21 cellular contexts compared by ENCODE assay signal in genomic region chr12:4216542-4216927, GRCh38. TPM values are rescaled to one million over a fixed set of nuclear protein-coding genes. Genes with fewer than 3 reads are reported as not detected.
A peak's percentile ranks its signal among the peaks of the same experiment; 100 is the strongest.
DNase-seq lines count a peak whose midpoint lies in the region; ATAC-seq, FAIRE-seq and TF ChIP-seq lines count a peak whose summit lies in the region.
"Had no signal": no experiment of that assay in that cellular context is flagged by ENCODE, and none has a peak within 500 bp of the region (broad histone marks: within the 10 kb centered on the region; RNA-seq: fewer than 3 reads in every experiment).

No MANE protein-coding gene starts in this region.

- H3K27ac Mint-ChIP-seq in activated naive CD4-positive, alpha-beta T cell treated with anti-CD3 and anti-CD28 coated beads for 36 hours, result peak overlapping the region; percentile 91
- peak overlapping the region; percentile 88 for H3K27ac Mint-ChIP-seq in central memory CD8-positive, alpha-beta T cell (ENCODE audit: low read depth)
- no peak overlapping the region for H3K27ac Mint-ChIP-seq in progenitor cell of endocrine pancreas
- H3K27ac Mint-ChIP-seq: activated T-helper 1 cell treated with anti-CD3 and anti-CD28 coated beads, Interleukin-12 subunit alpha, Interleukin-12 subunit beta, Interleukin-2, Interleukin-4 antibody, amounts not matched to agents 30 ng/mL and 10 ng/mL and 1 ng/mL, durations not matched to agents 14 hours and 24 hours and 36 hours had no signal

- CTCF ChIA-PET in activated naive CD4-positive, alpha-beta T cell treated with anti-CD3 and anti-CD28 coated beads for 36 hours (lab: Charles Lee), result interaction anchor here (0.7 to 2.8 kb wide), 14 partner anchors 11 to 221 kb away, joined by 3 to 23 read pairs (median 4); no protein-coding TSS in a partner anchor

- no peaks in the 10 kb centered on the region for H3K9me3 Mint-ChIP-seq in activated naive CD4-positive, alpha-beta T cell treated with anti-CD3 and anti-CD28 coated beads for 36 hours
- H3K9me3 Mint-ChIP-seq in central memory CD8-positive, alpha-beta T cell, result no peaks in the 10 kb centered on the region
- H3K9me3 Mint-ChIP-seq in progenitor cell of endocrine pancreas (ENCODE audit: low read depth), result peaks cover 4% of the 10 kb centered on the region
- H3K9me3 Mint-ChIP-seq: activated T-helper 1 cell treated with anti-CD3 and anti-CD28 coated beads, Interleukin-12 subunit alpha, Interleukin-12 subunit beta, Interleukin-2, Interleukin-4 antibody, amounts not matched to agents 30 ng/mL and 10 ng/mL and 1 ng/mL, durations not matched to agents 14 hours and 24 hours and 36 hours; naive thymus-derived CD8-positive, alpha-beta T cell had no signal

- H3K36me3 Mint-ChIP-seq in activated naive CD4-positive, alpha-beta T cell treated with anti-CD3 and anti-CD28 coated beads for 36 hours (ENCODE audit: low read depth), result no peaks in the 10 kb centered on the region
- H3K36me3 Mint-ChIP-seq in central memory CD8-positive, alpha-beta T cell (ENCODE audit: insufficient read depth), result peaks cover 5% of the 10 kb centered on the region
- H3K36me3 Mint-ChIP-seq in progenitor cell of endocrine pancreas (ENCODE audit: insufficient read depth), result no peaks in the 10 kb centered on the region
- H3K36me3 Mint-ChIP-seq: activated naive CD8-positive, alpha-beta T cell; naive thymus-derived CD8-positive, alpha-beta T cell had no signal

- peak; percentile 24 for FAIRE-seq in GM12892 (lab: Jason Lieb, UNC)
- FAIRE-seq in D721Med (lab: Jason Lieb, UNC), result no peak
- FAIRE-seq: islet of Langerhans had no signal

- H3K4me3 Mint-ChIP-seq in activated naive CD4-positive, alpha-beta T cell treated with anti-CD3 and anti-CD28 coated beads for 36 hours, result no peak overlapping the region
- H3K4me3 Mint-ChIP-seq in central memory CD8-positive, alpha-beta T cell, result peak overlapping the region; percentile 52
- H3K4me3 Mint-ChIP-seq in progenitor cell of endocrine pancreas (ENCODE audit: low read depth), result no peak overlapping the region
- H3K4me3 Mint-ChIP-seq: activated CD8-positive, alpha-beta memory T cell treated with anti-CD3 and anti-CD28 coated beads, Interleukin-2, amount 10 ng/mL, durations not matched to agents 7 days and 5 days; activated naive CD8-positive, alpha-beta T cell had no signal

- intact Hi-C loops in activated naive CD4-positive, alpha-beta T cell treated with anti-CD3 and anti-CD28 coated beads for 36 hours (cut with micrococcal nuclease), result loop anchor here (1.0 to 5.0 kb wide), 3 partner anchors 38 to 154 kb away; no protein-coding TSS in a partner anchor

- H3K4me1 Mint-ChIP-seq in activated naive CD4-positive, alpha-beta T cell treated with anti-CD3 and anti-CD28 coated beads for 36 hours (ENCODE audit: low read depth), result peaks cover 35% of the 10 kb centered on the region
- peaks cover 41% of the 10 kb centered on the region for H3K4me1 Mint-ChIP-seq in central memory CD8-positive, alpha-beta T cell
- H3K4me1 Mint-ChIP-seq in progenitor cell of endocrine pancreas (ENCODE audit: low read depth), result peaks cover 7% of the 10 kb centered on the region

- DNase-seq in activated naive CD4-positive, alpha-beta T cell treated with anti-CD3 and anti-CD28 coated beads for 36 hours, result no peak
- no peak for DNase-seq in activated naive CD4-positive, alpha-beta T cell (lab: John Stamatoyannopoulos, UW)
- DNase-seq in GM12892 (ENCODE audit: insufficient read length) (no peak), progenitor cell of endocrine pancreas (ENCODE audit: low spot score, unreplicated experiment) (peak; percentile 3), cerebellar nuclear complex (lab: John Stamatoyannopoulos, UW) (no peak), NCI-H128 (lab: John Stamatoyannopoulos, UW; ENCODE audit: unreplicated experiment) (no peak), D721Med (ENCODE audit: insufficient read length, low spot score) (no peak)
- peak in 1 of 2 donors; percentile 9 for DNase-seq in central memory CD8-positive, alpha-beta T cell (ENCODE audit: low spot score in 2 of 2)
- DNase-seq: activated CD8-positive, alpha-beta memory T cell treated with anti-CD3 and anti-CD28 coated beads, Interleukin-2, amount 10 ng/mL, durations not matched to agents 7 days and 5 days; C1 segment of cervical spinal cord; caudate nucleus; dermis blood vessel endothelial cell; midbrain; naive thymus-derived CD8-positive, alpha-beta T cell; NCI-H1417 treated with DMSO at 0.1 percent for 48 hours; NCI-H345; retina had no signal

- no peaks in the 10 kb centered on the region for H3K27me3 Mint-ChIP-seq in activated naive CD4-positive, alpha-beta T cell treated with anti-CD3 and anti-CD28 coated beads for 36 hours (ENCODE audit: low read depth)
- H3K27me3 Mint-ChIP-seq in central memory CD8-positive, alpha-beta T cell, result no peaks in the 10 kb centered on the region
- peaks cover 23% of the 10 kb centered on the region for H3K27me3 Mint-ChIP-seq in progenitor cell of endocrine pancreas
- H3K27me3 Mint-ChIP-seq: activated CD8-positive, alpha-beta memory T cell treated with anti-CD3 and anti-CD28 coated beads, Interleukin-2, amount 10 ng/mL, durations not matched to agents 7 days and 5 days; activated naive CD8-positive, alpha-beta T cell had no signal

- TF ChIP-seq CTCF in progenitor cell of endocrine pancreas (IDR thresholded peaks at IDR 0.05; ENCODE audit: unreplicated experiment) (no peak), D721Med (IDR thresholded peaks at IDR 0.05; ENCODE audit: insufficient read depth, missing control alignments) (no peak)

- TF ChIP-seq POLR2A in GM12892 (IDR thresholded peaks at IDR 0.05; ENCODE audit: low read depth, low read length), result no peak

- ATAC-seq in central memory CD8-positive, alpha-beta T cell (replicated peaks; ENCODE audit: extremely low read depth, poor library complexity, severe bottlenecking), result no peak

RNA-seq across cellular contexts. Expression of gene CCND2, which starts 57.0 kb away (rescaled TPM):
- 100 to 1,000 TPM; 486 to 497 TPM for total RNA-seq in activated naive CD4-positive, alpha-beta T cell treated with anti-CD3 and anti-CD28 coated beads for 36 hours
- 130 TPM for polyA plus RNA-seq in GM12892 (2012; ENCODE audit: missing spikeins)
- 463 and 471 TPM in 2 replicates for total RNA-seq in progenitor cell of endocrine pancreas
- total RNA-seq: RPMI7951 had no signal
